Comparison of ENCODE assay signal across 1 cellular context in genomic region chr12:79891506-79892162, GRCh38.
TF ChIP-seq lines count a peak whose summit lies in the region.

No MANE protein-coding gene starts in this region.

TF ChIP-seq in HepG2, 621 proteins besides CTCF, POLR2A, EP300 and RAD21:
- TF ChIP-seq PBX2 (CRISPR knock-in tag; IDR thresholded peaks at IDR 0.05) (no peak), ZNF44 (CRISPR knock-in tag; IDR thresholded peaks at IDR 0.05) (no peak), NAIF1 (CRISPR knock-in tag; IDR thresholded peaks at IDR 0.05; ENCODE audit: borderline replicate concordance) (no peak)
